ENCODE assay signal across 8 cellular contexts in the genomic region with DNA sequence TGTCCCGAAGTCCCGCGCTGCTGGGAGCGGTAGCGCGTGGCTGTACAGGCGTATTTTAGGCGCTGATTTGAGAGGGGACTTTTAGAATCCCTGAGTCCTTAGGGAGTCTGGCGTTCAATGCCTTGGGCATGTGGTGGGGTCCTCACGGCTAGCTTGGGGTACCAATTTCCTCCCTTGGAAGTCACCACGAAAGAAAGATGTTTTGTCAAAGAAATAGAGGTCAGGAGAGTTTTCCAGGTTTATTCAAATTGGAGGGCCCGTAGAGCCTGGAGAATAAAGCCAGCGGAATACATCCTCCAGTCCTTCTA.
DNase-seq lines count a peak whose midpoint lies in the region; ATAC-seq and TF ChIP-seq lines count a peak whose summit lies in the region.

No MANE protein-coding gene starts in this region.

- no peaks in the 10 kb centered on the region for H3K9me3 ChIP-seq in right atrium auricular region
- H3K9me3 ChIP-seq in body of pancreas, result no peaks in the 10 kb centered on the region
- no peaks in the 10 kb centered on the region for H3K9me3 ChIP-seq in mesenchymal stem cell (ENCODE audit: control insufficient read depth, low read length)

- no peak overlapping the region for H4K91ac ChIP-seq in mesenchymal stem cell (ENCODE audit: low read length)

- peak overlapping the region; percentile 83 to 84 for H3K18ac ChIP-seq in mesenchymal stem cell (ENCODE audit: low read depth in 1 of 2, low read length in 2 of 2)

- H3K79me1 ChIP-seq in mesenchymal stem cell (replicated peaks; ENCODE audit: low read length, poor library complexity, severe bottlenecking), result peaks cover 6% of the 10 kb centered on the region

- TF ChIP-seq POLR2A in body of pancreas (IDR thresholded peaks at IDR 0.05), result no peak

- H3K27me3 ChIP-seq in right atrium auricular region, result no peaks in the 10 kb centered on the region
- no peaks in the 10 kb centered on the region for H3K27me3 ChIP-seq in body of pancreas
- no peaks in the 10 kb centered on the region for H3K27me3 ChIP-seq in mesenchymal stem cell (ENCODE audit: control insufficient read depth in 1 of 2, insufficient read depth in 1 of 2, low read length in 2 of 2)

- intact Hi-C loops in left ventricle myocardium superior (cut with micrococcal nuclease), result no loop called here
- intact Hi-C loops in body of pancreas (cut with DNase I), result no loop called here

- H2AK5ac ChIP-seq in mesenchymal stem cell (ENCODE audit: low read length, severe bottlenecking), result no peak overlapping the region

- H3K4me1 ChIP-seq in right atrium auricular region (peaks cover 0 to 28% of the 10 kb centered on the region in 2 donors), body of pancreas (peaks cover 6% of the 10 kb centered on the region), mesenchymal stem cell (ENCODE audit: control insufficient read depth, insufficient read depth, low read depth, low read length) (peaks cover 6% of the 10 kb centered on the region)

- H2AFZ ChIP-seq in mesenchymal stem cell (ENCODE audit: low read depth, low read length), result no peak overlapping the region

- DNase-seq in right atrium auricular region (ENCODE audit: low spot score) (peak; percentile 69), left ventricle myocardium superior (no peak), body of pancreas (no peak), mesenchymal stem cell (peak; percentile 70), OCI-M2 (lab: John Stamatoyannopoulos, UW; ENCODE audit: unreplicated experiment) (no peak), mucosa of gallbladder (ENCODE audit: low spot score) (no peak)
- no peak for DNase-seq in activated CD4-positive, CD25-positive, alpha-beta regulatory T cell treated with anti-CD3 and anti-CD28 coated beads, Interleukin-2, amount 50 U/mL, for 72 hours

- H2BK15ac ChIP-seq in mesenchymal stem cell (ENCODE audit: low read depth, poor library complexity, severe bottlenecking), result peak overlapping the region; percentile 48

- peak overlapping the region; percentile 79 for H3K4me2 ChIP-seq in mesenchymal stem cell (ENCODE audit: low read length, poor library complexity, severe bottlenecking)

- H3K4ac ChIP-seq in mesenchymal stem cell (ENCODE audit: low read depth in 1 of 2, low read length in 2 of 2), result peak overlapping the region; percentile 51 to 99

- H2BK5ac ChIP-seq in mesenchymal stem cell (ENCODE audit: low read depth, low read length, poor library complexity, severe bottlenecking), result peak overlapping the region; percentile 77

- H3K27ac ChIP-seq in right atrium auricular region, result peak overlapping the region; percentile 100
- peak overlapping the region; percentile 95 to 100 (median 98) for H3K27ac ChIP-seq in body of pancreas
- peak overlapping the region; percentile 74 for H3K27ac ChIP-seq in mesenchymal stem cell (ENCODE audit: low read length, poor library complexity, severe bottlenecking)

- WGBS in body of pancreas, 2 donors, result 1 to 2% methylated on average over 7 to 12 of the region's 13 CpGs
- 4% methylated on average over 13 of the region's 13 CpGs for WGBS in mesenchymal stem cell

- peak overlapping the region; percentile 96 for H3K9ac ChIP-seq in mesenchymal stem cell (ENCODE audit: low read length)

- no peak overlapping the region for H3K23ac ChIP-seq in mesenchymal stem cell (ENCODE audit: low read length in 2 of 2)

- peak overlapping the region; percentile 62 to 96 for H3K14ac ChIP-seq in mesenchymal stem cell (ENCODE audit: low read length in 2 of 2)

- H2BK12ac ChIP-seq in mesenchymal stem cell (ENCODE audit: low read length in 2 of 2), result no peak overlapping the region

- no peak overlapping the region for H4K8ac ChIP-seq in mesenchymal stem cell (ENCODE audit: low read length)

- H2BK120ac ChIP-seq in mesenchymal stem cell (ENCODE audit: low read depth, low read length), result peak overlapping the region; percentile 98

- TF ChIP-seq CTCF in right atrium auricular region (IDR thresholded peaks at IDR 0.05) (no peak), body of pancreas (IDR thresholded peaks at IDR 0.05) (no peak)

- ATAC-seq in left ventricle myocardium superior, result no peak
- ATAC-seq in body of pancreas, result no peak
- ATAC-seq in GM19328 (IDR thresholded peaks at IDR 0.05; ENCODE audit: unreplicated experiment), result no peak

- H3K36me3 ChIP-seq in right atrium auricular region, result no peaks in the 10 kb centered on the region
- no peaks in the 10 kb centered on the region for H3K36me3 ChIP-seq in body of pancreas (replicated peaks in 1 of 2; ENCODE audit: insufficient read depth in 1 of 2, low read depth in 2 of 2)
- H3K36me3 ChIP-seq in mesenchymal stem cell (ENCODE audit: control insufficient read depth in 1 of 2, insufficient read depth in 2 of 2, low read depth in 1 of 2, low read length in 2 of 2), result peaks cover 3 to 6% of the 10 kb centered on the region in 2 experiments

- H3K4me3 ChIP-seq in right atrium auricular region (peak overlapping the region; percentile 91 to 96), body of pancreas (peak overlapping the region; percentile 78 to 87), mesenchymal stem cell (ENCODE audit: insufficient read depth in 1 of 2, low read depth in 1 of 2, low read length in 2 of 2) (peak overlapping the region; percentile 87 to 94)

Comparison
In these comparisons a context has a peak if more than half of its experiments do, and no peak if none do; other contexts are left out.
1. DNase-seq: peak in right atrium auricular region (single experiment) and mesenchymal stem cell (single experiment); none in left ventricle myocardium superior (single experiment), body of pancreas (0 of 4), OCI-M2 (single experiment), mucosa of gallbladder (single experiment) and activated CD4-positive, CD25-positive, alpha-beta regulatory T cell treated with anti-CD3 and anti-CD28 coated beads, Interleukin-2, amount 50 U/mL, for 72 hours (single experiment).
2. Peak in every context shown above with its lines, with median percentiles within 50 percentile points of each other: H3K27ac ChIP-seq and H3K4me3 ChIP-seq.